In the genomic region with DNA sequence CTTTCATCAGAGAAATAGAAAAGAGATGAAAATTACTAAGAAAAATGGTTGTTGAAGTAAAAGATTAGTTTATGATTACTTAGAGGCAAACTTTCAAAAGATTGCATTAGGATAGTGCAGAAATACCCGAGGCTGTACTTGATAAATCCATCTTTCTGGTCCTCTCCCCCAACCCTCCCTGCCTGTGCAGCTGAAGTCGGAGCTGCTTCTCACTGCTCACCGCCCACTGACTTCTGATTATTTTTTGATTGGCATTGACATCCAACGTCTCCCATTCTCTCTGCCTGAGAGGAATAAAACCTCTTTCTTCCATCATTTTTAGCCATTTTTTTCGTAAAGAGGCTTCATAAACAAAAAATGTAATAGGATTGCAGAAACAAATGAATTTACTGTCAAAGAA, we compare ENCODE assay signal across 31 cellular contexts. TPM values are rescaled to one million over a fixed set of nuclear protein-coding genes. Genes with fewer than 3 reads are reported as not detected.
"Had no signal": no experiment of that assay in that cellular context is flagged by ENCODE, and none has a peak within 500 bp of the region (broad histone marks: within the 10 kb centered on the region; RNA-seq: fewer than 3 reads in every experiment).

No MANE protein-coding gene starts in this region.

- H3K4me3 Mint-ChIP-seq: dendritic cell treated with granulocyte-macrophage colony-stimulating factor and Interleukin-4, amounts not matched to agents 40 ng/mL and 50 ng/mL, for 4 days; endodermal cell; naive thymus-derived CD8-positive, alpha-beta T cell; nephron progenitor cell; stimulated activated naive CD8-positive, alpha-beta T cell treated with anti-CD3 and anti-CD28 coated beads, Interleukin-15, amount 100 ng/mL, for 72 hours had no signal

- H3K27ac Mint-ChIP-seq: dendritic cell treated with granulocyte-macrophage colony-stimulating factor and Interleukin-4, amounts not matched to agents 40 ng/mL and 50 ng/mL, for 4 days; endodermal cell; stimulated activated naive CD8-positive, alpha-beta T cell treated with anti-CD3 and anti-CD28 coated beads, Interleukin-15, amount 100 ng/mL, for 72 hours had no signal

- H3K9me3 Mint-ChIP-seq: dendritic cell treated with granulocyte-macrophage colony-stimulating factor and Interleukin-4, amounts not matched to agents 40 ng/mL and 50 ng/mL, for 4 days; endodermal cell had no signal

- H3K27me3 Mint-ChIP-seq: naive thymus-derived CD8-positive, alpha-beta T cell; stimulated activated naive CD8-positive, alpha-beta T cell treated with anti-CD3 and anti-CD28 coated beads, Interleukin-15, amount 100 ng/mL, for 72 hours had no signal

- DNase-seq: colonic mucosa; effector CD8-positive, alpha-beta T cell; endodermal cell; foreskin keratinocyte; heart right ventricle; hippocampal formation; left cardiac atrium; left lung; mesenchymal stem cell; naive thymus-derived CD8-positive, alpha-beta T cell; nephron progenitor cell; pancreas; stimulated activated CD4-positive, alpha-beta T cell treated with anti-CD3 and anti-CD28 coated beads, Interleukin-12 subunit alpha, Interleukin-12 subunit beta, amount 100 ng/mL, for 4 hours; stimulated activated CD4-positive, alpha-beta T cell treated with anti-CD3 and anti-CD28 coated beads, Interleukin-1b, Interleukin-23, amount 100 ng/mL, for 48 hours; stimulated activated CD4-positive, alpha-beta T cell treated with anti-CD3 and anti-CD28 coated beads, Interleukin-4, amount 100 ng/mL, for 1 hour; stimulated activated CD8-positive, alpha-beta memory T cell treated with anti-CD3 and anti-CD28 coated beads, Interleukin-4, amount 100 ng/mL, for 48 hours; stimulated activated naive CD4-positive, alpha-beta T cell; stimulated activated naive CD8-positive, alpha-beta T cell treated with anti-CD3 and anti-CD28 coated beads, Interleukin-15, amount 100 ng/mL, for 72 hours; transverse colon had no signal

- ATAC-seq: esophagus mucosa; foreskin keratinocyte; gastroesophageal sphincter; heart right ventricle; left cardiac atrium; left lung; naive thymus-derived CD8-positive, alpha-beta T cell; pancreas; sciatic nerve; stimulated activated naive CD8-positive, alpha-beta T cell treated with anti-CD3 and anti-CD28 coated beads, Interleukin-15, amount 100 ng/mL, for 72 hours had no signal

RNA-seq across cellular contexts. Expression of a gene that starts 53.7 kb away (rescaled TPM):
- total RNA-seq: endodermal cell; fibroblast of lung; foreskin keratinocyte; kidney epithelial cell; left cardiac atrium; left lung; lung microvascular endothelial cell; myocyte; naive thymus-derived CD8-positive, alpha-beta T cell; omental fat pad; posterior vena cava; pulmonary artery endothelial cell; sciatic nerve; smooth muscle cell had no signal
